ENCODE assay signal across 23 cellular contexts in the genomic region with DNA sequence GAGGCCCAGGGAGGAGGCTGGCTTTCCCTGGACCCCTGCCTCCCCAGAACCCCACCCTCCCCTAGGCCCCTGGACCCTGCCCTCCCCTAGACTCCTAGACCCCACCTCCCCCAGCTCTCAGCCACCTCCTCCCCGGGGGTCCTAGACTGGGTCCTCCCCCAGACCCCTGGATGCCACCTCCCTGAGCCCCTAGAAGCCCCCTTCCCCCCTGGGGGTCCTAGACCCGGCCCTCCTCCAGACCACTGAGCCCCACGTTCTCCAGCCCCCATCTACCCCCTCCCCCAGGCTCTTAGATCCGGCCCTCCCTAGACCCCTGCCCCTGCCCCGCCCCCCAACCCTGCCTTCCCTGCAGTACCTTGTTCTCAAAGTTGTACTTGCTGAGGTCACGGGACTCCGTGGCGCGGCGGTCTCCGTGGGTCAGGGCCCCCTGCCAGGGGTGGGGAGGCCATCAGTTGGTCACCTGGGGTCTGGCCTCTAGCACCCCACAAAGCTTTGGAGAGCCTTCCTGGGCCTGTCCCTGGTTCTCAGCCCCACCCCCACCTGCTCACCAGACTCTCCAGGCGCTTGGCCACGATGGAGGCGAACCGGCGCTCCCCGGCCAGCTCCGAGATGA. TPM values are rescaled to one million over a fixed set of nuclear protein-coding genes. Genes with fewer than 3 reads are reported as not detected.
A peak's percentile ranks its signal among the peaks of the same experiment; 100 is the strongest.
DNase-seq lines count a peak whose midpoint lies in the region; ATAC-seq and TF ChIP-seq lines count a peak whose summit lies in the region.
"Had no signal": no experiment of that assay in that cellular context is flagged by ENCODE, and none has a peak within 500 bp of the region (broad histone marks: within the 10 kb centered on the region; RNA-seq: fewer than 3 reads in every experiment).

No MANE protein-coding gene starts in this region.

- H3K9ac ChIP-seq in SK-N-MC (ENCODE audit: insufficient read length): no peak overlapping the region
- no peak overlapping the region for H3K9ac ChIP-seq in muscle layer of colon (ENCODE audit: low read length)

- no peak overlapping the region for H3K27ac Mint-ChIP-seq in CD4-positive, CD25-positive, alpha-beta regulatory T cell
- no peak overlapping the region for H3K27ac Mint-ChIP-seq in activated CD8-positive, alpha-beta T cell treated with anti-CD3 and anti-CD28 coated beads, Interleukin-2, amount 10 ng/mL, durations not matched to agents 7 days and 5 days
- H3K27ac Mint-ChIP-seq: activated CD4-positive, alpha-beta T cell treated with anti-CD3 and anti-CD28 coated beads, Interleukin-2, amount 10 ng/mL, durations not matched to agents 7 days and 5 days; CD8-positive, alpha-beta T cell; mesothelial cell of epicardium; nephron progenitor cell; T-helper 17 cell had no signal

- no peak overlapping the region for H3K4me3 ChIP-seq in CD4-positive, CD25-positive, alpha-beta regulatory T cell (ENCODE audit: low read depth, low read length)
- H3K4me3 ChIP-seq in SK-N-MC: no peak overlapping the region
- H3K4me3 ChIP-seq in muscle layer of colon (ENCODE audit: low read depth in 1 of 2, low read length in 2 of 2): no peak overlapping the region
- peak overlapping the region in 1 of 4 donors; percentile 29 for H3K4me3 ChIP-seq in stomach
- H3K4me3 ChIP-seq: psoas muscle, SJSA1, smooth muscle cell had no signal

- no peak for TF ChIP-seq CTCF in stomach (IDR thresholded peaks at IDR 0.05)

- H3K27ac ChIP-seq in CD4-positive, CD25-positive, alpha-beta regulatory T cell (ENCODE audit: insufficient read depth, low read length, poor library complexity, severe bottlenecking): peak overlapping the region; percentile 14
- peak overlapping the region; percentile 46; the same call in 1 of the 2 replicates for H3K27ac ChIP-seq in SK-N-MC
- H3K27ac ChIP-seq in muscle layer of colon (ENCODE audit: low read depth, low read length): peak overlapping the region; percentile 24
- H3K27ac ChIP-seq in stomach: peak overlapping the region; percentile 12 to 87 (median 78)
- H3K27ac ChIP-seq: SJSA1 had no signal

- peaks cover 26% of the 10 kb centered on the region for H3K36me3 ChIP-seq in CD4-positive, CD25-positive, alpha-beta regulatory T cell (ENCODE audit: control insufficient read depth, insufficient read depth, low read length)
- peaks cover 12% of the 10 kb centered on the region; the same call in 1 of the 2 replicates for H3K36me3 ChIP-seq in SK-N-MC (ENCODE audit: insufficient read depth, low read length)
- H3K36me3 ChIP-seq in muscle layer of colon (ENCODE audit: insufficient read depth, low read length): peaks cover 22% of the 10 kb centered on the region
- H3K36me3 ChIP-seq in stomach: peaks cover 65 to 100% (median 96%) of the 10 kb centered on the region in 4 donors

- H3K36me3 Mint-ChIP-seq in CD4-positive, CD25-positive, alpha-beta regulatory T cell: no peaks in the 10 kb centered on the region
- H3K36me3 Mint-ChIP-seq in activated CD8-positive, alpha-beta T cell treated with anti-CD3 and anti-CD28 coated beads, Interleukin-2, amount 10 ng/mL, durations not matched to agents 7 days and 5 days (ENCODE audit: low read depth): peaks cover 5% of the 10 kb centered on the region
- H3K36me3 Mint-ChIP-seq: mesothelial cell of epicardium had no signal

- H3K27me3 Mint-ChIP-seq in CD4-positive, CD25-positive, alpha-beta regulatory T cell: no peaks in the 10 kb centered on the region
- H3K27me3 Mint-ChIP-seq in activated CD8-positive, alpha-beta T cell treated with anti-CD3 and anti-CD28 coated beads, Interleukin-2, amount 10 ng/mL, durations not matched to agents 7 days and 5 days (ENCODE audit: low read depth): no peaks in the 10 kb centered on the region
- H3K27me3 Mint-ChIP-seq: activated CD4-positive, alpha-beta T cell treated with anti-CD3 and anti-CD28 coated beads, Interleukin-2, amount 10 ng/mL, durations not matched to agents 7 days and 5 days; T-helper 17 cell had no signal

- 42 to 65% (median 55%) methylated on average over 11 to 18 of the region's 18 CpGs for WGBS in stomach, 5 donors

- no peak for TF ChIP-seq POLR2A in stomach (IDR thresholded peaks at IDR 0.05)

- H3K27me3 ChIP-seq in CD4-positive, CD25-positive, alpha-beta regulatory T cell (ENCODE audit: control insufficient read depth, insufficient read depth, low read length): no peaks in the 10 kb centered on the region
- H3K27me3 ChIP-seq in muscle layer of colon (ENCODE audit: control insufficient read depth in 1 of 2, insufficient read depth in 2 of 2, low read length in 2 of 2): no peaks in the 10 kb centered on the region
- no peaks in the 10 kb centered on the region for H3K27me3 ChIP-seq in stomach
- H3K27me3 ChIP-seq: SJSA1 had no signal

- H3K4me1 Mint-ChIP-seq in CD4-positive, CD25-positive, alpha-beta regulatory T cell: peaks cover 0 to 6% (median 0%) of the 10 kb centered on the region in 4 donors
- H3K4me1 Mint-ChIP-seq in activated CD8-positive, alpha-beta T cell treated with anti-CD3 and anti-CD28 coated beads, Interleukin-2, amount 10 ng/mL, durations not matched to agents 7 days and 5 days (ENCODE audit: low read depth): peaks cover 4% of the 10 kb centered on the region
- H3K4me1 Mint-ChIP-seq: nephron progenitor cell had no signal

- peaks cover 7% of the 10 kb centered on the region for H3K4me1 ChIP-seq in CD4-positive, CD25-positive, alpha-beta regulatory T cell (ENCODE audit: control insufficient read depth, insufficient read depth, low read length, poor library complexity, severe bottlenecking)
- H3K4me1 ChIP-seq in muscle layer of colon (ENCODE audit: insufficient read depth, low read length) (peaks cover 15% of the 10 kb centered on the region), stomach (peaks cover 24 to 50% (median 40%) of the 10 kb centered on the region in 4 donors)
- H3K4me1 ChIP-seq: psoas muscle had no signal

- POLR2A ChIA-PET in activated CD8-positive, alpha-beta T cell treated with anti-CD3 and anti-CD28 coated beads, Interleukin-2, amount 10 ng/mL, durations not matched to agents 7 days and 5 days (lab: Charles Lee): no interaction called here

- peaks cover 0 to 2% (median 0%) of the 10 kb centered on the region in 7 donors for H3K9me3 Mint-ChIP-seq in CD4-positive, CD25-positive, alpha-beta regulatory T cell
- H3K9me3 Mint-ChIP-seq in activated CD8-positive, alpha-beta T cell treated with anti-CD3 and anti-CD28 coated beads, Interleukin-2, amount 10 ng/mL, durations not matched to agents 7 days and 5 days (ENCODE audit: insufficient read depth): no peaks in the 10 kb centered on the region
- H3K9me3 Mint-ChIP-seq: activated CD4-positive, alpha-beta T cell treated with anti-CD3 and anti-CD28 coated beads, Interleukin-2, amount 10 ng/mL, durations not matched to agents 7 days and 5 days; CD8-positive, alpha-beta T cell; mesothelial cell of epicardium; nephron progenitor cell had no signal

- intact Hi-C loops in stomach (cut with DNase I; ENCODE audit: low total_unique reads): loop anchor here (5.0 kb wide), 1 partner anchor 71 kb away; no protein-coding TSS in a partner anchor

- CTCF ChIA-PET in activated CD8-positive, alpha-beta T cell treated with anti-CD3 and anti-CD28 coated beads, Interleukin-2, amount 10 ng/mL, durations not matched to agents 7 days and 5 days (lab: Charles Lee): interaction anchor here (0.8 to 2.4 kb wide), 4 partner anchors 18 to 91 kb away, joined by 3 to 18 read pairs (median 12); no protein-coding TSS in a partner anchor

- no peak for TF ChIP-seq EP300 in stomach (IDR thresholded peaks at IDR 0.05)

- no peaks in the 10 kb centered on the region for H3K9me3 ChIP-seq in CD4-positive, CD25-positive, alpha-beta regulatory T cell (ENCODE audit: control insufficient read depth in 2 of 2, low read length in 2 of 2)
- H3K9me3 ChIP-seq in SK-N-MC (ENCODE audit: low read depth, low read length) (no peaks in the 10 kb centered on the region), muscle layer of colon (ENCODE audit: low read length) (no peaks in the 10 kb centered on the region), stomach (no peaks in the 10 kb centered on the region)
- H3K9me3 ChIP-seq: psoas muscle, SJSA1 had no signal

- no peak for ATAC-seq in CD4-positive, CD25-positive, alpha-beta regulatory T cell (ENCODE audit: low read depth in 2 of 2)
- no peak for ATAC-seq in activated CD8-positive, alpha-beta T cell treated with anti-CD3 and anti-CD28 coated beads, Interleukin-2, amount 10 ng/mL, durations not matched to agents 7 days and 5 days
- ATAC-seq in GM18861 (IDR thresholded peaks at IDR 0.05; ENCODE audit: unreplicated experiment) (no peak), GM18867 (IDR thresholded peaks at IDR 0.05; ENCODE audit: unreplicated experiment) (no peak)
- ATAC-seq: CD8-positive, alpha-beta T cell; T-helper 17 cell had no signal

- no peak for DNase-seq in CD4-positive, CD25-positive, alpha-beta regulatory T cell
- DNase-seq in SK-N-MC (ENCODE audit: low read depth, low spot score): no peak
- DNase-seq in stomach: no peak
- no peak for DNase-seq in activated CD8-positive, alpha-beta T cell treated with anti-CD3 and anti-CD28 coated beads, Interleukin-2, amount 10 ng/mL, durations not matched to agents 7 days and 5 days
- DNase-seq in activated CD4-positive, alpha-beta T cell treated with anti-CD3 and anti-CD28 coated beads, Interleukin-2, amount 50 U/mL, for 48 hours: no peak
- DNase-seq: activated CD4-positive, alpha-beta T cell treated with anti-CD3 and anti-CD28 coated beads, Interleukin-2, amount 10 ng/mL, durations not matched to agents 7 days and 5 days; activated CD8-positive, alpha-beta memory T cell treated with anti-CD3 and anti-CD28 coated beads, Interleukin-2, amount 50 U/mL, for 48 hours; activated gamma-delta T cell treated with Interleukin-2 at 50 U/mL for 16 hours; CD8-positive, alpha-beta T cell; dermis blood vessel endothelial cell; foreskin melanocyte; KBM-7; NCI-H1930; stimulated activated CD4-positive, alpha-beta T cell treated with anti-CD3 and anti-CD28 coated beads, Interleukin-4, amount 100 ng/mL, for 4 hours had no signal

- no peak overlapping the region for H3K4me3 Mint-ChIP-seq in CD4-positive, CD25-positive, alpha-beta regulatory T cell
- no peak overlapping the region for H3K4me3 Mint-ChIP-seq in activated CD8-positive, alpha-beta T cell treated with anti-CD3 and anti-CD28 coated beads, Interleukin-2, amount 10 ng/mL, durations not matched to agents 7 days and 5 days
- H3K4me3 Mint-ChIP-seq: activated CD4-positive, alpha-beta T cell treated with anti-CD3 and anti-CD28 coated beads, Interleukin-2, amount 10 ng/mL, durations not matched to agents 7 days and 5 days; CD8-positive, alpha-beta T cell; mesothelial cell of epicardium; nephron progenitor cell had no signal

RNA-seq across cellular contexts. Expression of a gene that starts 8.0 kb away (rescaled TPM):
- total RNA-seq in CD4-positive, CD25-positive, alpha-beta regulatory T cell: 112 TPM
- polyA plus RNA-seq in CD4-positive, CD25-positive, alpha-beta regulatory T cell: 100 to 1,000 TPM; 318 to 406 (median 354) TPM
- 100 to 1,000 TPM in 4 of 5 donors, 10 to 100 TPM in 1; 90.0 to 710 (median 158) TPM for total RNA-seq in stomach
- polyA plus RNA-seq in stomach: 100 to 1,000 TPM; 433 to 532 (median 509) TPM
- 100 to 1,000 TPM; 174 to 177 TPM for total RNA-seq in activated CD8-positive, alpha-beta T cell treated with anti-CD3 and anti-CD28 coated beads, Interleukin-2, amount 10 ng/mL, durations not matched to agents 7 days and 5 days

RNA-seq across cellular contexts. Expression of a gene that starts 16.6 kb away (rescaled TPM):
- total RNA-seq in CD4-positive, CD25-positive, alpha-beta regulatory T cell: 72.4 TPM
- polyA plus RNA-seq in CD4-positive, CD25-positive, alpha-beta regulatory T cell: 100 to 1,000 TPM; 120 to 145 (median 133) TPM
- 100 to 1,000 TPM in 1 of 5 donors, 10 to 100 TPM in 4; 24.5 to 361 (median 40.6) TPM for total RNA-seq in stomach
- polyA plus RNA-seq in stomach: 100 to 1,000 TPM; 109 to 128 (median 123) TPM
- total RNA-seq in activated CD8-positive, alpha-beta T cell treated with anti-CD3 and anti-CD28 coated beads, Interleukin-2, amount 10 ng/mL, durations not matched to agents 7 days and 5 days: 100 to 1,000 TPM; 176 to 177 TPM

RNA-seq across cellular contexts. Expression of a gene that starts 44.8 kb away (rescaled TPM):
- 756 TPM for total RNA-seq in CD4-positive, CD25-positive, alpha-beta regulatory T cell
- polyA plus RNA-seq in CD4-positive, CD25-positive, alpha-beta regulatory T cell: 100 to 1,000 TPM; 258 to 297 (median 277) TPM
- total RNA-seq in stomach: 100 to 1,000 TPM in 1 of 5 donors, 10 to 100 TPM in 4; 14.3 to 211 (median 22.3) TPM
- polyA plus RNA-seq in stomach: 10 to 100 TPM; 12.2 to 15.4 (median 14.0) TPM
- total RNA-seq in activated CD8-positive, alpha-beta T cell treated with anti-CD3 and anti-CD28 coated beads, Interleukin-2, amount 10 ng/mL, durations not matched to agents 7 days and 5 days: 100 to 1,000 TPM; 433 to 445 TPM

Comparison
In these comparisons a context has a peak if more than half of its experiments do, and no peak if none do; other contexts are left out.
1. H3K27ac ChIP-seq: peak in every context shown above with its lines; median percentile 78 in stomach; 46 in SK-N-MC; 24 in muscle layer of colon; 14 in CD4-positive, CD25-positive, alpha-beta regulatory T cell.